8 cellular contexts compared by ENCODE assay signal in the genomic region with DNA sequence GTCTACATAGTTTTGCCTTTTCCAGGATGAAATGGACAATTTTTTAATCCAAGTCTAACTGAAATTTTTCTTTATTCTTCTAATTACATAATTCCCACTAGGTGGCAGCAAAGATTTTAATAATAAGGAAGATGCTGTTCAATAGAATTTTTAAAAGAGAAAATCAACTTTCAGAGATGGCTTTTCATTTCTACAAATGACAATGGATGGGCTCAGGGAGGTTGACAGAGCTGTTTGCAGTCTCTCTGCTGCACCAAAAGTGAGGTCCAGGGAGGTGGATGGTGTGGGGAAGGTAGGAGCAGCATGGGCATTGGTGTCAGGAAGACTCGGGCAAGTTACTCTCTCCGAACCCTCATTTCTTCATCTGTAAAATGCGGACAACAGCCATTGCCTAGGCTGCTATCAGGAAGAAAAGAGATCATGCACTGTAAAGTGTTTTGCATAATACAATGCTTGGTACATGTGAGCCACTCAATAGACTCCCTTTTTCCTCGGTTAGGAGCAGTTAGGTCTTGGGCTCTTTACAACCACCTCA.
DNase-seq lines count a peak whose midpoint lies in the region; ATAC-seq and TF ChIP-seq lines count a peak whose summit lies in the region.

No MANE protein-coding gene starts in this region.

- DNase-seq in NOMO-1 treated with DMSO at 0.1 percent for 48 hours (lab: John Stamatoyannopoulos, UW; ENCODE audit: unreplicated experiment) (peak; percentile 40), NOMO-1 treated with dmso at 0.1 percent for 144 hours (lab: John Stamatoyannopoulos, UW; ENCODE audit: unreplicated experiment) (no peak), NCI-H510A treated with DMSO at 0.1 percent for 48 hours (lab: John Stamatoyannopoulos, UW) (peak; percentile 90), coronary artery (ENCODE audit: low spot score) (no peak), cortex of kidney (lab: John Stamatoyannopoulos, UW) (no peak)
- DNase-seq in stimulated activated CD4-positive, alpha-beta T cell treated with anti-CD3 and anti-CD28 coated beads, Interleukin-1b, Interleukin-23, amount 100 ng/mL, for 48 hours: no peak

- H3K36me3 ChIP-seq in mucosa of stomach (ENCODE audit: control insufficient read depth, insufficient read depth, low read length): no peaks in the 10 kb centered on the region

- H3K4me3 Mint-ChIP-seq in activated T-helper 17 cell treated with anti-CD3 and anti-CD28 coated beads, Interleukin-2, amount 50 U/mL, for 72 hours: no peak overlapping the region

- peak overlapping the region in 1 of 2 donors; percentile 64 for H3K27ac ChIP-seq in coronary artery

- peak; percentile 33 for TF ChIP-seq CTCF in coronary artery (IDR thresholded peaks at IDR 0.05)

- H3K36me3 Mint-ChIP-seq in activated T-helper 17 cell treated with anti-CD3 and anti-CD28 coated beads, Interleukin-2, amount 50 U/mL, for 72 hours (ENCODE audit: low read depth): no peaks in the 10 kb centered on the region

- no peak overlapping the region for H3K27ac Mint-ChIP-seq in activated T-helper 17 cell treated with anti-CD3 and anti-CD28 coated beads, Interleukin-2, amount 50 U/mL, for 72 hours

- peaks cover 9% of the 10 kb centered on the region for H3K4me1 Mint-ChIP-seq in activated T-helper 17 cell treated with anti-CD3 and anti-CD28 coated beads, Interleukin-2, amount 50 U/mL, for 72 hours

- H3K4me3 ChIP-seq in coronary artery (peak overlapping the region; percentile 61), mucosa of stomach (ENCODE audit: low read length) (no peak overlapping the region)

- no peak for ATAC-seq in activated T-helper 17 cell treated with anti-CD3 and anti-CD28 coated beads, Interleukin-2, amount 50 U/mL, for 72 hours (replicated peaks)

- no peaks in the 10 kb centered on the region for H3K27me3 ChIP-seq in mucosa of stomach (ENCODE audit: control insufficient read depth, insufficient read depth, low read length)

- no peaks in the 10 kb centered on the region for H3K27me3 Mint-ChIP-seq in activated T-helper 17 cell treated with anti-CD3 and anti-CD28 coated beads, Interleukin-2, amount 50 U/mL, for 72 hours

- H3K4me1 ChIP-seq in mucosa of stomach (ENCODE audit: control insufficient read depth, insufficient read depth, low read length): peaks cover 34% of the 10 kb centered on the region

- no peaks in the 10 kb centered on the region for H3K9me3 Mint-ChIP-seq in activated T-helper 17 cell treated with anti-CD3 and anti-CD28 coated beads, Interleukin-2, amount 50 U/mL, for 72 hours

- H3K9me3 ChIP-seq in mucosa of stomach (ENCODE audit: control insufficient read depth, low read length): no peaks in the 10 kb centered on the region

- H3K9ac ChIP-seq in mucosa of stomach (ENCODE audit: low read length): peak overlapping the region; percentile 6

Comparison
In these comparisons a context has a peak if more than half of its experiments do, and no peak if none do; other contexts are left out.
1. DNase-seq: peak in NOMO-1 treated with DMSO at 0.1 percent for 48 hours (single experiment) and NCI-H510A treated with DMSO at 0.1 percent for 48 hours (single experiment); none in NOMO-1 treated with dmso at 0.1 percent for 144 hours (single experiment), coronary artery (single experiment), cortex of kidney (single experiment) and stimulated activated CD4-positive, alpha-beta T cell treated with anti-CD3 and anti-CD28 coated beads, Interleukin-1b, Interleukin-23, amount 100 ng/mL, for 48 hours (single experiment).